In genomic region chr1:176850871-176851270, GRCh38 we compare ENCODE assay signal across 1 cellular context.
TF ChIP-seq lines count a peak whose summit lies in the region.

No MANE protein-coding gene starts in this region.

TF ChIP-seq in HepG2, 621 proteins besides CTCF, POLR2A, EP300 and RAD21 (continued from another document):
- TF ChIP-seq ZHX1 (CRISPR knock-in tag; IDR thresholded peaks at IDR 0.05; ENCODE audit: low read depth) (no peak), ZFP36 (IDR thresholded peaks at IDR 0.05; ENCODE audit: borderline replicate concordance, low read depth, low read length, partially characterized antibody) (no peak), ZNF253 (CRISPR knock-in tag; IDR thresholded peaks at IDR 0.05; ENCODE audit: borderline replicate concordance) (no peak)
- TF ChIP-seq, protein P1, sequence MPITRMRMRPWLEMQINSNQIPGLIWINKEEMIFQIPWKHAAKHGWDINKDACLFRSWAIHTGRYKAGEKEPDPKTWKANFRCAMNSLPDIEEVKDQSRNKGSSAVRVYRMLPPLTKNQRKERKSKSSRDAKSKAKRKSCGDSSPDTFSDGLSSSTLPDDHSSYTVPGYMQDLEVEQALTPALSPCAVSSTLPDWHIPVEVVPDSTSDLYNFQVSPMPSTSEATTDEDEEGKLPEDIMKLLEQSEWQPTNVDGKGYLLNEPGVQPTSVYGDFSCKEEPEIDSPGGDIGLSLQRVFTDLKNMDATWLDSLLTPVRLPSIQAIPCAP (CRISPR knock-in tag; IDR thresholded peaks at IDR 0.05; ENCODE audit: low read depth) = no peak
- TF ChIP-seq, protein P2, sequence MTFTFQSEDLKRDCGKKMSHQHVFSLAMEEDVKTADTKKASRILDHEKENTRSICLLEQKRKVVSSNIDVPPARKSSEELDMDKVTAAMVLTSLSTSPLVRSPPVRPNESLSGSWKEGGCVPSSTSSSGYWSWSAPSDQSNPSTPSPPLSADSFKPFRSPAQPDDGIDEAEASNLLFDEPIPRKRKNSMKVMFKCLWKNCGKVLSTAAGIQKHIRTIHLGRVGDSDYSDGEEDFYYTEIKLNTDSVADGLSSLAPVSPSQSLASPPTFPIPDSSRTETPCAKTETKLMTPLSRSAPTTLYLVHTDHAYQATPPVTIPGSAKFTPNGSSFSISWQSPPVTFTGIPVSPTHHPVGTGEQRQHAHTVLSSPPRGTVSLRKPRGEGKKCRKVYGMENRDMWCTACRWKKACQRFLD (CRISPR knock-in tag; IDR thresholded peaks at IDR 0.05; ENCODE audit: borderline replicate concordance) = no peak
